In genomic region chrX:154403192-154403591, GRCh38 we compare ENCODE assay signal across 25 cellular contexts. TPM values are rescaled to one million over a fixed set of nuclear protein-coding genes. Genes with fewer than 3 reads are reported as not detected.
DNase-seq lines count a peak whose midpoint lies in the region; ATAC-seq, FAIRE-seq and TF ChIP-seq lines count a peak whose summit lies in the region.
"Had no signal": no experiment of that assay in that cellular context is flagged by ENCODE, and none has a peak within 500 bp of the region (broad histone marks: within the 10 kb centered on the region; RNA-seq: fewer than 3 reads in every experiment).

No MANE protein-coding gene starts in this region.

- DNase-seq in HepG2 (ENCODE audit: low spot score): no peak
- DNase-seq in right lobe of liver: no peak
- DNase-seq in chondrocyte (ENCODE audit: low spot score): no peak
- no peak for DNase-seq in progenitor cell of endocrine pancreas (ENCODE audit: low spot score, unreplicated experiment)
- no peak for DNase-seq in heart right ventricle
- no peak for DNase-seq in RCC 7860 (ENCODE audit: low spot score)
- DNase-seq: CD4-positive, CD25-positive, alpha-beta regulatory T cell; GM23248; H7; KG1; MG63; NCI-H1105 treated with DMSO at 0.1 percent for 48 hours; NCI-H2029; NCI-H446 treated with DMSO at 0.1 percent for 48 hours; NCI-H526; NCI-H82; NK-92 treated with Interleukin-12 subunit alpha and Interleukin-12 subunit beta, amount 100 ng/mL, for 24 hours; PC-3; RPMI8226; SHP77 had no signal

- H3K36me3 Mint-ChIP-seq in chondrocyte (ENCODE audit: low read depth) (peaks cover 17% of the 10 kb centered on the region), progenitor cell of endocrine pancreas (ENCODE audit: insufficient read depth) (peaks cover 15% of the 10 kb centered on the region)

- H3K79me2 ChIP-seq in HepG2 (ENCODE audit: insufficient read depth, low read length): peaks cover 15% of the 10 kb centered on the region

- FAIRE-seq in HepG2 (lab: Jason Lieb, UNC): no peak
- FAIRE-seq in RCC 7860 (lab: Jason Lieb, UNC): no peak
- FAIRE-seq: D721Med, GM18507, HTR-8/SVneo had no signal

- no peak overlapping the region for H3K27ac ChIP-seq in HepG2 (ENCODE audit: extremely low read length, insufficient read depth, low read length)
- H3K27ac ChIP-seq in right lobe of liver: no peak overlapping the region
- no peak overlapping the region for H3K27ac ChIP-seq in heart right ventricle
- H3K27ac ChIP-seq: BLaER1, GM23248 had no signal

- CTCF ChIA-PET in HepG2 (lab: Yijun Ruan, JAX; ENCODE audit: low intra/inter-chr PET ratio, low total read pairs): no interaction called here

- TF ChIP-seq EP300 in HepG2 (IDR thresholded peaks at IDR 0.05; ENCODE audit: low read depth in 2 of 2, low read length in 2 of 2): no peak
- TF ChIP-seq EP300 in HepG2 (CRISPR knock-in tag; IDR thresholded peaks at IDR 0.05; ENCODE audit: borderline replicate concordance): no peak

- H4K20me1 ChIP-seq in HepG2 (ENCODE audit: insufficient read depth, low read length): peaks cover 21% of the 10 kb centered on the region; the same call in 1 of the 2 replicates

- ATAC-seq in HepG2 (peak; percentile 18), right lobe of liver (no peak), heart right ventricle (no peak), HG03521 (IDR thresholded peaks at IDR 0.05; ENCODE audit: unreplicated experiment) (no peak)
- ATAC-seq: PC-3 had no signal

- H3K4me3 ChIP-seq in HepG2 (replicated peaks in 1 of 3; ENCODE audit: insufficient read depth in 1 of 3, low read depth in 2 of 3, low read length in 3 of 3) (no peak overlapping the region), right lobe of liver (no peak overlapping the region), heart right ventricle (no peak overlapping the region)
- H3K4me3 ChIP-seq: BLaER1, GM23248, MG63 had no signal

- BruUV-seq in HepG2 (replicated peaks; lab: Mats Ljungman, UMichigan): no TSS peak

- TF ChIP-seq CTCF in HepG2 (CRISPR knock-in tag; IDR thresholded peaks at IDR 0.05) (no peak), right lobe of liver (IDR thresholded peaks at IDR 0.05) (no peak), chondrocyte (IDR thresholded peaks at IDR 0.05) (no peak), progenitor cell of endocrine pancreas (IDR thresholded peaks at IDR 0.05; ENCODE audit: unreplicated experiment) (no peak), heart right ventricle (IDR thresholded peaks at IDR 0.05) (no peak)

- TF ChIP-seq POLR2A in HepG2 (IDR thresholded peaks at IDR 0.05; ENCODE audit: insufficient read depth in 1 of 2, low read depth in 2 of 2, low read length in 2 of 2) (no peak), right lobe of liver (IDR thresholded peaks at IDR 0.05) (no peak)

- no peak overlapping the region for H3K4me2 ChIP-seq in HepG2 (ENCODE audit: low read depth, low read length)
- H3K4me2 ChIP-seq: BLaER1 had no signal

- POLR2A ChIA-PET in HepG2 (lab: Yijun Ruan, JAX): interaction anchor here (1.2 kb wide), 1 partner anchor 8 kb away, joined by 3 read pairs; the partner anchor contains the start of gene TAFAZZIN

- peaks cover 10% of the 10 kb centered on the region for H3K4me1 Mint-ChIP-seq in chondrocyte (ENCODE audit: low read depth)
- H3K4me1 Mint-ChIP-seq in progenitor cell of endocrine pancreas (ENCODE audit: low read depth): peaks cover 9% of the 10 kb centered on the region

- H3K27me3 ChIP-seq in HepG2 (ENCODE audit: control insufficient read depth in 1 of 2, insufficient read depth in 2 of 2, low read length in 2 of 2) (no peaks in the 10 kb centered on the region; a peak in 1 of 5 replicates), right lobe of liver (no peaks in the 10 kb centered on the region), heart right ventricle (no peaks in the 10 kb centered on the region)
- H3K27me3 ChIP-seq: MG63 had no signal

- no peak overlapping the region for H2AFZ ChIP-seq in HepG2 (ENCODE audit: low read length)
- H2AFZ ChIP-seq: GM23248 had no signal

- H3K36me3 ChIP-seq in HepG2 (replicated peaks in 1 of 2; ENCODE audit: control insufficient read depth in 1 of 2, insufficient read depth in 2 of 2, low read length in 2 of 2) (peaks cover 6 to 22% of the 10 kb centered on the region in 2 experiments; a peak in 4 of 5 replicates), right lobe of liver (peaks cover 0 to 18% (median 4%) of the 10 kb centered on the region in 4 donors), heart right ventricle (peaks cover 0 to 35% (median 12%) of the 10 kb centered on the region in 9 donors)

- H3K27ac Mint-ChIP-seq in chondrocyte (ENCODE audit: unreplicated experiment) (peak overlapping the region; percentile 17), progenitor cell of endocrine pancreas (peak overlapping the region; percentile 45)
- H3K27ac Mint-ChIP-seq: CD4-positive, CD25-positive, alpha-beta regulatory T cell had no signal

- no peak for TF ChIP-seq RAD21 in HepG2 (CRISPR knock-in tag; IDR thresholded peaks at IDR 0.05)

- no peak overlapping the region for H3K9ac ChIP-seq in HepG2 (ENCODE audit: insufficient read depth, low read depth, low read length)
- H3K9ac ChIP-seq: BLaER1, GM23248 had no signal

- H3K9me3 ChIP-seq in HepG2 (ENCODE audit: low read length) (no peaks in the 10 kb centered on the region), right lobe of liver (no peaks in the 10 kb centered on the region), heart right ventricle (peaks cover 0 to 5% (median 0%) of the 10 kb centered on the region in 11 donors)
- H3K9me3 ChIP-seq: MG63 had no signal

- in situ Hi-C loops in HepG2 (cut with HindIII; ENCODE audit: extremely low pct_ligation_motif_present, low pct_unique_long_range_greater_than_20kb): loop anchor here (25.0 kb wide), 1 partner anchor 134 kb away; the partner anchor contains the start of genes G6PD and IKBKG

- WGBS in HepG2 (ENCODE audit: low lambda C conversion rate): 96% methylated on average over 3 of the region's 10 CpGs
- WGBS in right lobe of liver (ENCODE audit: insufficient coverage, low coverage, low lambda C conversion rate, missing lambda C conversion rate): 100% methylated on average over 2 of the region's 10 CpGs
- WGBS in heart right ventricle, 2 donors: 79 to 90% methylated on average over 8 to 10 of the region's 10 CpGs

- H3K4me3 Mint-ChIP-seq in chondrocyte (ENCODE audit: unreplicated experiment) (no peak overlapping the region), progenitor cell of endocrine pancreas (ENCODE audit: low read depth) (no peak overlapping the region)

- peaks cover 34% of the 10 kb centered on the region for H3K4me1 ChIP-seq in HepG2 (ENCODE audit: insufficient read depth, low read length)
- peaks cover 0 to 25% (median 6%) of the 10 kb centered on the region in 4 donors for H3K4me1 ChIP-seq in right lobe of liver
- peaks cover 0 to 20% (median 12%) of the 10 kb centered on the region in 9 donors for H3K4me1 ChIP-seq in heart right ventricle

- intact Hi-C loops in HepG2 (cut with micrococcal nuclease; ENCODE audit: unreplicated experiment): no loop called here
- intact Hi-C loops in right lobe of liver (cut with DNase I): loop anchor here in 1 of 2 donors (5.0 kb wide), 1 partner anchor 129 kb away; no protein-coding TSS in a partner anchor
- intact Hi-C loops in heart right ventricle (cut with DNase I): no loop called here

- H3K27me3 Mint-ChIP-seq in chondrocyte (ENCODE audit: low read depth) (no peaks in the 10 kb centered on the region), progenitor cell of endocrine pancreas (no peaks in the 10 kb centered on the region)

- H3K9me3 Mint-ChIP-seq in chondrocyte (ENCODE audit: low read depth) (no peaks in the 10 kb centered on the region), progenitor cell of endocrine pancreas (ENCODE audit: low read depth) (peaks cover 11% of the 10 kb centered on the region)
- H3K9me3 Mint-ChIP-seq: CD4-positive, CD25-positive, alpha-beta regulatory T cell had no signal

RNA-seq across cellular contexts. Expression of gene RPL10, which starts 5.0 kb away (rescaled TPM):
- total RNA-seq in HepG2 (2016; rRNA removed; fragmentation: Illumina TruSeq; extraction: Trizol) (2,381 and 2,883 TPM in 2 replicates), right lobe of liver (1,000 to 10,000 TPM in 5 of 6 experiments, 100 to 1,000 TPM in 1; 899 to 1,899 (median 1,157) TPM), chondrocyte (1,847 to 2,160 TPM (median 2,120 TPM) in 3 replicates), progenitor cell of endocrine pancreas (2,364 and 2,443 TPM in 2 replicates), heart right ventricle (1,000 to 10,000 TPM; 1,543 to 2,503 (median 1,867) TPM)
- total RNA-seq in HepG2 (2016; cell fraction: cytosol; rRNA removed; fragmentation: Illumina TruSeq; extraction: Trizol; ENCODE audit: low read depth): 2,845 and 3,163 TPM in 2 replicates
- total RNA-seq in HepG2 (2016; cell fraction: insoluble cytoplasmic fraction; rRNA removed; fragmentation: Illumina TruSeq; extraction: Trizol): 2,364 and 2,968 TPM in 2 replicates
- 6,021 and 6,074 TPM in 2 replicates for total RNA-seq in HepG2 (2016; cell fraction: membrane; rRNA removed; fragmentation: Illumina TruSeq; extraction: Trizol)
- 936 and 1,040 TPM in 2 replicates for total RNA-seq in HepG2 (2016; cell fraction: nucleus; rRNA removed; fragmentation: Illumina TruSeq; extraction: Trizol)
- polyA plus RNA-seq in HepG2 (2011; rRNA removed) (4,713 and 5,167 TPM in 2 replicates), heart right ventricle (1,000 to 10,000 TPM; 2,102 to 7,085 TPM)
- 7,297 and 8,438 TPM in 2 replicates for polyA plus RNA-seq in HepG2 (2011; cell fraction: cytosol; rRNA removed)
- polyA plus RNA-seq in HepG2 (2011; cell fraction: nucleus; rRNA removed): 1,715 and 1,756 TPM in 2 replicates
- polyA plus RNA-seq in HepG2 (2012): 3,170 and 4,590 TPM in 2 replicates
- polyA plus RNA-seq in HepG2 (2016; cell fraction: cytosol; fragmentation: Illumina TruSeq; extraction: Trizol; ENCODE audit: low read depth): 5,111 and 5,676 TPM in 2 replicates
- polyA plus RNA-seq in HepG2 (2016; cell fraction: insoluble cytoplasmic fraction; fragmentation: Illumina TruSeq; extraction: Trizol; ENCODE audit: low read depth): 3,496 and 3,549 TPM in 2 replicates
- 7,184 and 7,370 TPM in 2 replicates for polyA plus RNA-seq in HepG2 (2016; cell fraction: membrane; fragmentation: Illumina TruSeq; extraction: Trizol; ENCODE audit: low read depth)
- 1,977 and 1,989 TPM in 2 replicates for polyA plus RNA-seq in HepG2 (2016; cell fraction: nucleus; fragmentation: Illumina TruSeq; extraction: Trizol; ENCODE audit: insufficient read depth, low read depth)
- polyA minus RNA-seq in HepG2 (2011; rRNA and poly(A)+ RNA removed; ENCODE audit: low replicate concordance): 1,812 and 2,162 TPM in 2 replicates
- polyA minus RNA-seq in HepG2 (2011; cell fraction: cytosol; rRNA and poly(A)+ RNA removed): 929 and 970 TPM in 2 replicates
- 272 and 332 TPM in 2 replicates for polyA minus RNA-seq in HepG2 (2011; cell fraction: nucleus; rRNA and poly(A)+ RNA removed)

RNA-seq across cellular contexts. Expression of gene DNASE1L1, which starts 5.9 kb away (rescaled TPM):
- total RNA-seq in HepG2 (2016; rRNA removed; fragmentation: Illumina TruSeq; extraction: Trizol) (4.6 and 4.7 TPM in 2 replicates), right lobe of liver (10 to 100 TPM; 11.7 to 19.5 (median 14.9) TPM), chondrocyte (39.4 to 44.5 TPM (median 40.8 TPM) in 3 replicates), progenitor cell of endocrine pancreas (12.7 and 14.3 TPM in 2 replicates), heart right ventricle (10 to 100 TPM; 35.2 to 57.1 (median 46.9) TPM)
- total RNA-seq in HepG2 (2016; cell fraction: cytosol; rRNA removed; fragmentation: Illumina TruSeq; extraction: Trizol; ENCODE audit: low read depth): 3.2 and 3.4 TPM in 2 replicates
- total RNA-seq in HepG2 (2016; cell fraction: insoluble cytoplasmic fraction; rRNA removed; fragmentation: Illumina TruSeq; extraction: Trizol): 3.9 and 5.0 TPM in 2 replicates
- 8.0 and 8.2 TPM in 2 replicates for total RNA-seq in HepG2 (2016; cell fraction: membrane; rRNA removed; fragmentation: Illumina TruSeq; extraction: Trizol)
- 5.1 and 5.8 TPM in 2 replicates for total RNA-seq in HepG2 (2016; cell fraction: nucleus; rRNA removed; fragmentation: Illumina TruSeq; extraction: Trizol)
- polyA plus RNA-seq in HepG2 (2011; rRNA removed) (12.3 and 16.5 TPM in 2 replicates), heart right ventricle (10 to 100 TPM; 27.2 to 55.0 TPM)
- polyA plus RNA-seq in HepG2 (2011; cell fraction: cytosol; rRNA removed): 13.3 and 15.2 TPM in 2 replicates
- polyA plus RNA-seq in HepG2 (2011; cell fraction: nucleus; rRNA removed): 17.5 and 18.0 TPM in 2 replicates
- 8.0 and 11.7 TPM in 2 replicates for polyA plus RNA-seq in HepG2 (2012)
- 4.0 and 4.8 TPM in 2 replicates for polyA plus RNA-seq in HepG2 (2016; cell fraction: cytosol; fragmentation: Illumina TruSeq; extraction: Trizol; ENCODE audit: low read depth)
- polyA plus RNA-seq in HepG2 (2016; cell fraction: insoluble cytoplasmic fraction; fragmentation: Illumina TruSeq; extraction: Trizol; ENCODE audit: low read depth): 4.8 and 4.9 TPM in 2 replicates
- 9.1 and 9.5 TPM in 2 replicates for polyA plus RNA-seq in HepG2 (2016; cell fraction: membrane; fragmentation: Illumina TruSeq; extraction: Trizol; ENCODE audit: low read depth)
- 5.5 and 8.8 TPM in 2 replicates for polyA plus RNA-seq in HepG2 (2016; cell fraction: nucleus; fragmentation: Illumina TruSeq; extraction: Trizol; ENCODE audit: insufficient read depth, low read depth)
- polyA minus RNA-seq in HepG2 (2011; rRNA and poly(A)+ RNA removed; ENCODE audit: low replicate concordance): 24.1 and 42.4 TPM in 2 replicates
- 5.9 and 6.7 TPM in 2 replicates for polyA minus RNA-seq in HepG2 (2011; cell fraction: cytosol; rRNA and poly(A)+ RNA removed)
- 4.2 and 5.0 TPM in 2 replicates for polyA minus RNA-seq in HepG2 (2011; cell fraction: nucleus; rRNA and poly(A)+ RNA removed)

RNA-seq across cellular contexts. Expression of gene TAFAZZIN, which starts 8.1 kb away (rescaled TPM):
- total RNA-seq in HepG2 (2016; rRNA removed; fragmentation: Illumina TruSeq; extraction: Trizol): 6.3 and 16.8 TPM in 2 replicates
- total RNA-seq in HepG2 (2016; cell fraction: cytosol; rRNA removed; fragmentation: Illumina TruSeq; extraction: Trizol; ENCODE audit: low read depth): 5.9 and 8.5 TPM in 2 replicates
- 4.8 and 17.3 TPM in 2 replicates for total RNA-seq in HepG2 (2016; cell fraction: insoluble cytoplasmic fraction; rRNA removed; fragmentation: Illumina TruSeq; extraction: Trizol)
- total RNA-seq in HepG2 (2016; cell fraction: membrane; rRNA removed; fragmentation: Illumina TruSeq; extraction: Trizol): 5.5 and 6.3 TPM in 2 replicates
- total RNA-seq in HepG2 (2016; cell fraction: nucleus; rRNA removed; fragmentation: Illumina TruSeq; extraction: Trizol): 17.9 and 26.2 TPM in 2 replicates
- polyA plus RNA-seq in HepG2 (2011; rRNA removed): 27.9 and 30.9 TPM in 2 replicates
- 8.7 and 11.6 TPM in 2 replicates for polyA plus RNA-seq in HepG2 (2011; cell fraction: cytosol; rRNA removed)
- polyA plus RNA-seq in HepG2 (2011; cell fraction: nucleus; rRNA removed): 281 and 287 TPM in 2 replicates
- 16.8 and 21.1 TPM in 2 replicates for polyA plus RNA-seq in HepG2 (2012)
- 2.5 and 2.9 TPM in 2 replicates for polyA plus RNA-seq in HepG2 (2016; cell fraction: cytosol; fragmentation: Illumina TruSeq; extraction: Trizol; ENCODE audit: low read depth)
- polyA plus RNA-seq in HepG2 (2016; cell fraction: insoluble cytoplasmic fraction; fragmentation: Illumina TruSeq; extraction: Trizol; ENCODE audit: low read depth): 5.3 and 7.9 TPM in 2 replicates
- polyA plus RNA-seq in HepG2 (2016; cell fraction: membrane; fragmentation: Illumina TruSeq; extraction: Trizol; ENCODE audit: low read depth): 4.2 and 4.6 TPM in 2 replicates
- 70.8 TPM in 2 replicates for polyA plus RNA-seq in HepG2 (2016; cell fraction: nucleus; fragmentation: Illumina TruSeq; extraction: Trizol; ENCODE audit: insufficient read depth, low read depth)
- 16.6 and 35.2 TPM in 2 replicates for polyA minus RNA-seq in HepG2 (2011; rRNA and poly(A)+ RNA removed; ENCODE audit: low replicate concordance)
- 7.0 and 7.2 TPM in 2 replicates for polyA minus RNA-seq in HepG2 (2011; cell fraction: cytosol; rRNA and poly(A)+ RNA removed)
- 23.2 and 28.2 TPM in 2 replicates for polyA minus RNA-seq in HepG2 (2011; cell fraction: nucleus; rRNA and poly(A)+ RNA removed)
- total RNA-seq in right lobe of liver: 10 to 100 TPM; 12.6 to 23.0 (median 17.3) TPM
- total RNA-seq in chondrocyte: 33.4 to 39.1 TPM (median 38.7 TPM) in 3 replicates
- total RNA-seq in progenitor cell of endocrine pancreas: 34.5 and 38.4 TPM in 2 replicates
- 10 to 100 TPM; 28.4 to 42.6 (median 33.7) TPM for total RNA-seq in heart right ventricle
- 100 to 1,000 TPM in 1 of 2 donors, 10 to 100 TPM in 1; 38.2 to 112 TPM for polyA plus RNA-seq in heart right ventricle

RNA-seq across cellular contexts. Expression of gene EMD, which starts 24.1 kb away (rescaled TPM):
- total RNA-seq in HepG2 (2016; rRNA removed; fragmentation: Illumina TruSeq; extraction: Trizol) (10.4 and 14.5 TPM in 2 replicates), right lobe of liver (10 to 100 TPM; 19.8 to 28.8 (median 24.2) TPM), chondrocyte (66.3 to 81.7 TPM (median 81.1 TPM) in 3 replicates), progenitor cell of endocrine pancreas (42.5 and 45.9 TPM in 2 replicates), heart right ventricle (10 to 100 TPM; 47.8 to 74.1 (median 59.6) TPM)
- 23.2 and 32.8 TPM in 2 replicates for total RNA-seq in HepG2 (2016; cell fraction: cytosol; rRNA removed; fragmentation: Illumina TruSeq; extraction: Trizol; ENCODE audit: low read depth)
- total RNA-seq in HepG2 (2016; cell fraction: insoluble cytoplasmic fraction; rRNA removed; fragmentation: Illumina TruSeq; extraction: Trizol): 8.8 and 14.4 TPM in 2 replicates
- 27.8 and 36.0 TPM in 2 replicates for total RNA-seq in HepG2 (2016; cell fraction: membrane; rRNA removed; fragmentation: Illumina TruSeq; extraction: Trizol)
- total RNA-seq in HepG2 (2016; cell fraction: nucleus; rRNA removed; fragmentation: Illumina TruSeq; extraction: Trizol): 9.2 and 9.7 TPM in 2 replicates
- polyA plus RNA-seq in HepG2 (2011; rRNA removed) (14.9 and 19.1 TPM in 2 replicates), heart right ventricle (100 to 1,000 TPM in 1 of 2 donors, 10 to 100 TPM in 1; 54.8 to 170 TPM)
- 16.0 and 18.2 TPM in 2 replicates for polyA plus RNA-seq in HepG2 (2011; cell fraction: cytosol; rRNA removed)
- polyA plus RNA-seq in HepG2 (2011; cell fraction: nucleus; rRNA removed): 49.8 and 50.2 TPM in 2 replicates
- polyA plus RNA-seq in HepG2 (2012): 17.5 and 18.8 TPM in 2 replicates
- 74.7 and 108 TPM in 2 replicates for polyA plus RNA-seq in HepG2 (2016; cell fraction: cytosol; fragmentation: Illumina TruSeq; extraction: Trizol; ENCODE audit: low read depth)
- 25.4 and 35.1 TPM in 2 replicates for polyA plus RNA-seq in HepG2 (2016; cell fraction: insoluble cytoplasmic fraction; fragmentation: Illumina TruSeq; extraction: Trizol; ENCODE audit: low read depth)
- 69.7 and 96.5 TPM in 2 replicates for polyA plus RNA-seq in HepG2 (2016; cell fraction: membrane; fragmentation: Illumina TruSeq; extraction: Trizol; ENCODE audit: low read depth)
- 38.7 and 39.0 TPM in 2 replicates for polyA plus RNA-seq in HepG2 (2016; cell fraction: nucleus; fragmentation: Illumina TruSeq; extraction: Trizol; ENCODE audit: insufficient read depth, low read depth)
- 13.3 and 53.4 TPM in 2 replicates for polyA minus RNA-seq in HepG2 (2011; rRNA and poly(A)+ RNA removed; ENCODE audit: low replicate concordance)
- polyA minus RNA-seq in HepG2 (2011; cell fraction: cytosol; rRNA and poly(A)+ RNA removed): 9.3 and 9.9 TPM in 2 replicates
- 6.2 and 7.2 TPM in 2 replicates for polyA minus RNA-seq in HepG2 (2011; cell fraction: nucleus; rRNA and poly(A)+ RNA removed)

RNA-seq across cellular contexts. Expression of gene ATP6AP1, which starts 25.3 kb away (rescaled TPM):
- total RNA-seq in HepG2 (2016; rRNA removed; fragmentation: Illumina TruSeq; extraction: Trizol) (23.1 and 56.7 TPM in 2 replicates), right lobe of liver (10 to 100 TPM; 26.5 to 41.4 (median 32.4) TPM), chondrocyte (132 to 139 TPM (median 136 TPM) in 3 replicates), progenitor cell of endocrine pancreas (82.1 and 87.5 TPM in 2 replicates), heart right ventricle (100 to 1,000 TPM in 3 of 10 donors, 10 to 100 TPM in 7; 69.5 to 113 (median 90.6) TPM)
- 11.1 and 12.5 TPM in 2 replicates for total RNA-seq in HepG2 (2016; cell fraction: cytosol; rRNA removed; fragmentation: Illumina TruSeq; extraction: Trizol; ENCODE audit: low read depth)
- 18.3 and 57.2 TPM in 2 replicates for total RNA-seq in HepG2 (2016; cell fraction: insoluble cytoplasmic fraction; rRNA removed; fragmentation: Illumina TruSeq; extraction: Trizol)
- total RNA-seq in HepG2 (2016; cell fraction: membrane; rRNA removed; fragmentation: Illumina TruSeq; extraction: Trizol): 19.9 and 20.2 TPM in 2 replicates
- 51.0 and 62.6 TPM in 2 replicates for total RNA-seq in HepG2 (2016; cell fraction: nucleus; rRNA removed; fragmentation: Illumina TruSeq; extraction: Trizol)
- polyA plus RNA-seq in HepG2 (2011; rRNA removed) (110 and 142 TPM in 2 replicates), heart right ventricle (100 to 1,000 TPM in 1 of 2 donors, 10 to 100 TPM in 1; 26.0 to 103 TPM)
- polyA plus RNA-seq in HepG2 (2011; cell fraction: cytosol; rRNA removed): 147 and 160 TPM in 2 replicates
- 101 and 106 TPM in 2 replicates for polyA plus RNA-seq in HepG2 (2011; cell fraction: nucleus; rRNA removed)
- 83.1 and 96.9 TPM in 2 replicates for polyA plus RNA-seq in HepG2 (2012)
- 20.5 and 22.7 TPM in 2 replicates for polyA plus RNA-seq in HepG2 (2016; cell fraction: cytosol; fragmentation: Illumina TruSeq; extraction: Trizol; ENCODE audit: low read depth)
- 31.3 and 34.5 TPM in 2 replicates for polyA plus RNA-seq in HepG2 (2016; cell fraction: insoluble cytoplasmic fraction; fragmentation: Illumina TruSeq; extraction: Trizol; ENCODE audit: low read depth)
- 23.2 and 27.2 TPM in 2 replicates for polyA plus RNA-seq in HepG2 (2016; cell fraction: membrane; fragmentation: Illumina TruSeq; extraction: Trizol; ENCODE audit: low read depth)
- polyA plus RNA-seq in HepG2 (2016; cell fraction: nucleus; fragmentation: Illumina TruSeq; extraction: Trizol; ENCODE audit: insufficient read depth, low read depth): 127 and 134 TPM in 2 replicates
- 142 and 210 TPM in 2 replicates for polyA minus RNA-seq in HepG2 (2011; rRNA and poly(A)+ RNA removed; ENCODE audit: low replicate concordance)
- 79.7 and 100 TPM in 2 replicates for polyA minus RNA-seq in HepG2 (2011; cell fraction: cytosol; rRNA and poly(A)+ RNA removed)
- 19.4 and 25.6 TPM in 2 replicates for polyA minus RNA-seq in HepG2 (2011; cell fraction: nucleus; rRNA and poly(A)+ RNA removed)
